Comparison of ENCODE assay signal across 32 cellular contexts in genomic region chr17:80503921-80504320, GRCh38. TPM values are rescaled to one million over a fixed set of nuclear protein-coding genes. Genes with fewer than 3 reads are reported as not detected.
"Had no signal": no experiment of that assay in that cellular context is flagged by ENCODE, and none has a peak within 500 bp of the region (broad histone marks: within the 10 kb centered on the region; RNA-seq: fewer than 3 reads in every experiment).

No MANE protein-coding gene starts in this region.

- H3K27me3 ChIP-seq: ovary, right atrium auricular region had no signal

- H3K4me3 ChIP-seq: lower lobe of right lung, ovary, right atrium auricular region, skin epidermis, suprapubic skin, thoracic aorta, tibial artery, upper lobe of right lung had no signal

- H3K4me1 ChIP-seq: lower lobe of right lung, right atrium auricular region, tibial artery, upper lobe of right lung had no signal

- DNase-seq: hippocampal formation; kidney glomerular epithelial cell; left cardiac atrium; lower lobe of right lung; mammary epithelial cell; mesenchymal stem cell; naive thymus-derived CD8-positive, alpha-beta T cell; occipital lobe; ovary; stimulated activated CD4-positive, alpha-beta T cell treated with anti-CD3 and anti-CD28 coated beads, Interleukin-12 subunit alpha, Interleukin-12 subunit beta, amount 100 ng/mL, for 4 hours; stimulated activated CD4-positive, alpha-beta T cell treated with anti-CD3 and anti-CD28 coated beads, Interleukin-15, amount 100 ng/mL, for 24 hours; stimulated activated CD4-positive, alpha-beta T cell treated with anti-CD3 and anti-CD28 coated beads, Interleukin-2, amount 100 ng/mL, for 24 hours; stimulated activated CD4-positive, alpha-beta T cell treated with anti-CD3 and anti-CD28 coated beads, Interleukin-4, amount 100 ng/mL, for 1 hour; stimulated activated naive CD4-positive, alpha-beta T cell; tibial artery; trophoblast cell; upper lobe of right lung had no signal

- H3K9me3 Mint-ChIP-seq: nephron; neural crest cell; stimulated activated effector memory CD8-positive, alpha-beta T cell treated with anti-CD3 and anti-CD28 coated beads, Interleukin-12 subunit alpha, Interleukin-12 subunit beta, amount 100 ng/mL, for 72 hours; stimulated activated naive CD8-positive, alpha-beta T cell treated with anti-CD3 and anti-CD28 coated beads, Interleukin-15, Interleukin-2, amounts not matched to agents 100 ng/mL and 50 ng/mL, for 24 hours had no signal

- H3K27ac ChIP-seq: lower lobe of right lung, neutrophil, ovary, right atrium auricular region, skin epidermis, suprapubic skin, thoracic aorta, tibial artery, upper lobe of right lung had no signal

- H3K4me1 Mint-ChIP-seq: naive thymus-derived CD8-positive, alpha-beta T cell; neural crest cell; stimulated activated effector memory CD8-positive, alpha-beta T cell treated with anti-CD3 and anti-CD28 coated beads, Interleukin-12 subunit alpha, Interleukin-12 subunit beta, amount 100 ng/mL, for 72 hours had no signal

- H3K4me3 Mint-ChIP-seq: naive thymus-derived CD8-positive, alpha-beta T cell; nephron; neural crest cell; stimulated activated effector memory CD8-positive, alpha-beta T cell treated with anti-CD3 and anti-CD28 coated beads, Interleukin-12 subunit alpha, Interleukin-12 subunit beta, amount 100 ng/mL, for 72 hours; stimulated activated naive CD8-positive, alpha-beta T cell treated with anti-CD3 and anti-CD28 coated beads, Interleukin-15, Interleukin-2, amounts not matched to agents 100 ng/mL and 50 ng/mL, for 24 hours had no signal

- H3K9me3 ChIP-seq: lower lobe of right lung, neutrophil, ovary, right atrium auricular region, suprapubic skin, thoracic aorta, tibial artery, upper lobe of right lung had no signal

- H3K27ac Mint-ChIP-seq: naive thymus-derived CD8-positive, alpha-beta T cell; nephron; progenitor cell of endocrine pancreas; stimulated activated effector memory CD8-positive, alpha-beta T cell treated with anti-CD3 and anti-CD28 coated beads, Interleukin-12 subunit alpha, Interleukin-12 subunit beta, amount 100 ng/mL, for 72 hours; stimulated activated naive CD8-positive, alpha-beta T cell treated with anti-CD3 and anti-CD28 coated beads, Interleukin-15, Interleukin-2, amounts not matched to agents 100 ng/mL and 50 ng/mL, for 24 hours had no signal

- ATAC-seq: left cardiac atrium; left lobe of liver; lower lobe of right lung; naive thymus-derived CD8-positive, alpha-beta T cell; sciatic nerve; stimulated activated effector memory CD8-positive, alpha-beta T cell treated with anti-CD3 and anti-CD28 coated beads, Interleukin-12 subunit alpha, Interleukin-12 subunit beta, amount 100 ng/mL, for 72 hours; upper lobe of right lung had no signal

- H3K36me3 Mint-ChIP-seq: naive thymus-derived CD8-positive, alpha-beta T cell; stimulated activated effector memory CD8-positive, alpha-beta T cell treated with anti-CD3 and anti-CD28 coated beads, Interleukin-12 subunit alpha, Interleukin-12 subunit beta, amount 100 ng/mL, for 72 hours had no signal

- H3K36me3 ChIP-seq: lower lobe of right lung, neutrophil, ovary, right atrium auricular region, suprapubic skin, thoracic aorta, tibial artery, upper lobe of right lung had no signal

RNA-seq across cellular contexts. Expression of gene NPTX1, which starts 27.5 kb away (rescaled TPM):
- total RNA-seq: left cardiac atrium; naive thymus-derived CD8-positive, alpha-beta T cell; progenitor cell of endocrine pancreas; renal cortical epithelial cell; right atrium auricular region; subcutaneous adipose tissue had no signal
- polyA plus RNA-seq: liver; naive thymus-derived CD8-positive, alpha-beta T cell had no signal
